In the genomic region with DNA sequence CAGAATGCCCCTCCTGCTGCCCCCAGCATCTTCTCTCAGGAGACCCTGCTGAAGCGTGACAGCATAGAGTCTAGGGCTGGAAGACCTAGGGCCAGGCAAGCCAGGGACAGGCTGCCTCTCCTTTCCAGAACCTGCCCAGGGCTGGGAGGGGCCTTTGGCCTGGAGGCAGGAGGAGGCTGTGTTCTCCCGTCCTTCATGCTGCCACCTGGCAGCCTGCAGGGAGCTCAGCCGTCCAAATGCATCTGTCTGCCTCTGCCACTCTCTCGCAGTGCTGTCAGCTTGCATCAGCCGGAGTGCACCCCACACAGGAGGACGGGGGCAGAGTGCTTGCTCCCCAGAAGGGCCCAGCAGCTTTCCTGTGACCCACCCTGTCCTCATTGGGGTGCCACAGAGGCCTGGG, we compare ENCODE assay signal across 23 cellular contexts. TPM values are rescaled to one million over a fixed set of nuclear protein-coding genes. Genes with fewer than 3 reads are reported as not detected.
DNase-seq lines count a peak whose midpoint lies in the region; ATAC-seq and TF ChIP-seq lines count a peak whose summit lies in the region.
"Had no signal": no experiment of that assay in that cellular context is flagged by ENCODE, and none has a peak within 500 bp of the region (broad histone marks: within the 10 kb centered on the region; RNA-seq: fewer than 3 reads in every experiment).

No MANE protein-coding gene starts in this region.

- intact Hi-C loops in Right ventricle myocardium inferior (cut with DNase I) (no loop called here), cardiac septum (cut with DNase I) (no loop called here), heart right ventricle (cut with DNase I) (no loop called here)

- peak overlapping the region; percentile 22 for H3K9ac ChIP-seq in NT2/D1 (ENCODE audit: insufficient read length, low read depth)
- H3K9ac ChIP-seq: SK-N-SH had no signal

- no peaks in the 10 kb centered on the region for H3K27me3 ChIP-seq in NT2/D1 (ENCODE audit: insufficient read depth, insufficient read length)
- peaks cover 0 to 3% (median 0%) of the 10 kb centered on the region in 7 donors for H3K27me3 ChIP-seq in heart right ventricle
- H3K27me3 ChIP-seq: esophagus squamous epithelium, Peyer's patch had no signal

- H3K4me1 ChIP-seq in NT2/D1 (ENCODE audit: insufficient read depth, insufficient read length) (peaks cover 35% of the 10 kb centered on the region), heart right ventricle (peaks cover 27 to 96% (median 82%) of the 10 kb centered on the region in 9 donors)

- H3K36me3 ChIP-seq in NT2/D1 (ENCODE audit: insufficient read depth, insufficient read length, low read length) = peaks cover 77% of the 10 kb centered on the region
- H3K36me3 ChIP-seq in heart right ventricle = peaks cover 0 to 68% (median 39%) of the 10 kb centered on the region in 9 donors
- H3K36me3 ChIP-seq: Peyer's patch had no signal

- TF ChIP-seq CTCF in heart right ventricle (IDR thresholded peaks at IDR 0.05) = no peak

- H3K27ac ChIP-seq in heart right ventricle (peak overlapping the region in 7 of 10 donors; percentile 25 to 54 (median 39)), substantia nigra (ENCODE audit: low read depth, low read length, poor library complexity, severe bottlenecking) (peak overlapping the region; percentile 70)
- H3K27ac ChIP-seq: Peyer's patch had no signal

- H3K9me3 ChIP-seq in NT2/D1 (ENCODE audit: insufficient read depth, low read length) = no peaks in the 10 kb centered on the region
- no peaks in the 10 kb centered on the region for H3K9me3 ChIP-seq in heart right ventricle
- H3K9me3 ChIP-seq: esophagus squamous epithelium, Peyer's patch, SK-N-SH had no signal

- no peak overlapping the region for H3K4me3 ChIP-seq in NT2/D1 (ENCODE audit: insufficient read length, low read depth)
- no peak overlapping the region for H3K4me3 ChIP-seq in heart right ventricle
- H3K4me3 ChIP-seq: esophagus squamous epithelium, Peyer's patch had no signal

- DNase-seq in Right ventricle myocardium inferior (ENCODE audit: missing footprints) (peak; percentile 67), cardiac septum (ENCODE audit: low spot score) (no peak), NT2/D1 (ENCODE audit: low read depth, low spot score) (no peak), heart right ventricle (no peak), substantia nigra (lab: John Stamatoyannopoulos, UW) (peak in 2 of 49 donors; percentile 37 to 61), SK-N-DZ (ENCODE audit: low spot score) (no peak), anterior cingulate cortex (lab: John Stamatoyannopoulos, UW) (no peak)
- DNase-seq: activated CD4-positive, alpha-beta memory T cell treated with anti-CD3 and anti-CD28 coated beads, Interleukin-2, amount 10 ng/mL, durations not matched to agents 7 days and 5 days; activated CD4-positive, CD25-positive, alpha-beta regulatory T cell; activated T-cell treated with anti-CD3 and anti-CD28 coated beads for 4 hours; amniotic stem cell; CD4-positive, alpha-beta memory T cell; central memory CD4-positive, alpha-beta T cell; esophagus squamous epithelium; Kasumi-1; NCI-H1930; NCI-H774; Peyer's patch; SK-N-SH; stimulated activated naive CD4-positive, alpha-beta T cell treated with Interleukin-2 at 50 U/mL for 16 hours; trophoblast cell had no signal

- WGBS in heart right ventricle, 2 donors = 40 to 58% methylated on average over 6 of the region's 6 CpGs

- ATAC-seq in Right ventricle myocardium inferior (peak; percentile 27), heart right ventricle (peak in 5 of 8 donors; percentile 6 to 33 (median 8)), HG03457 (IDR thresholded peaks at IDR 0.05; ENCODE audit: unreplicated experiment) (no peak)
- ATAC-seq: natural killer cell treated with Interleukin-12 subunit alpha and Interleukin-12 subunit beta and Interleukin-15 and Interleukin-18, amount 100 ng/mL, for 72 hours had no signal

RNA-seq across cellular contexts. Expression of a gene that starts 31.3 kb away (rescaled TPM):
- total RNA-seq in Right ventricle myocardium inferior (67.5 TPM), cardiac septum (96.8 TPM), heart right ventricle (10 to 100 TPM; 48.3 to 78.4 (median 68.0) TPM)
- polyA plus RNA-seq in heart right ventricle = 10 to 100 TPM; 31.5 to 33.2 TPM
- polyA plus RNA-seq in SK-N-DZ (2014; cell fraction: cytosol; rRNA removed) = 18.2 and 21.7 TPM in 2 replicates
- 20.8 and 21.0 TPM in 2 replicates for polyA plus RNA-seq in SK-N-DZ (2014; cell fraction: nucleus; rRNA removed)
- total RNA-seq: CD4-positive, alpha-beta memory T cell had no signal
